17 cellular contexts compared by ENCODE assay signal in the genomic region with DNA sequence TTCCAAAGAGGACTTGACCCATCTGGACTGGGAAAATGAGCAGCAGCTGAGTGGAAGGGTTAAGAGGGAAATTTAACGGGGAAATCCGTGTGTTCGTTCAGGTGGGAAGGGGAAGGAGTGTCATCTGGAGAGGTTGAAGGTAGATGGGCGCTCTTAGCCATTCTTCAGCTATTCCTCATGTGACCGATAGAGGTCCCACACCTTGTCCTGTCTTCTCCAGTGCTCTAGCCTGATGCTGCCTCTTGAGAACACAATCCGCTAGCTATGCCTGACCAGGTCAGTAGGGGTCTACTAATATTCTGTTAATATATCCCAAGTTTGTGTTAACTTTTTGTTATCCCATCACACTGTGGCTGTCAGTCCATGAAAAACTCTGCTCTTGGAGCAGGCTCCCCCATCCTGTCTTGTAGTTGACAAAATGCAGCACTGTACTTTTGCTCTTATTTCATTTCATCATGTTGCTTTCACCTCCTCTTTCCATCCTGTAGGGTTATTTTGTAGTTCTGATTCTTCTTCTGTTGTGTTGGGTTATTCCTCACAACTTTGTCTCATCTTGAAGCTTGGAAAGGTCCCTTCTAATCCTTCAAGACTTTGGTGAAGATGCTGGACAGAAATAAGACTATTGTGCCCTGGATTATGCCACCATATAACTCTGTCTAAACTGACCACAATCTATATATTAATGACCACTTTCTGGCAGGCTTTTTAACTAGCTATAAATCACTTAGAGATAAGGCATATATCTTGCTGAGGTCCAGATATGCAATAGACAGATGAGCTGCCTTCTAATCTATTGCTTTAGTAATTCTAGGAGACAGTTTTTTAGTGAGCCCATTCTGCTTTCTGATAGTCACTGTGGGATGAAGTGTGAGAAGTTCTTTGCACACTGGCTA.
DNase-seq lines count a peak whose midpoint lies in the region; FAIRE-seq and TF ChIP-seq lines count a peak whose summit lies in the region.
"Had no signal": no experiment of that assay in that cellular context is flagged by ENCODE, and none has a peak within 500 bp of the region (broad histone marks: within the 10 kb centered on the region; RNA-seq: fewer than 3 reads in every experiment).

No MANE protein-coding gene starts in this region.

- H3K36me3 ChIP-seq in MM.1S (replicated peaks; ENCODE audit: insufficient read depth, low read length) (peaks cover 10% of the 10 kb centered on the region), small intestine (ENCODE audit: control insufficient read depth in 2 of 2, insufficient read depth in 2 of 2, low read length in 2 of 2) (no peaks in the 10 kb centered on the region), thyroid gland (no peaks in the 10 kb centered on the region)
- H3K36me3 ChIP-seq: neutrophil, suprapubic skin had no signal

- H3K27ac ChIP-seq in MM.1S (ENCODE audit: low read length) (no peak overlapping the region), small intestine (ENCODE audit: low read depth in 1 of 2, low read length in 1 of 2) (no peak overlapping the region), thyroid gland (no peak overlapping the region)
- H3K27ac ChIP-seq: neutrophil, suprapubic skin had no signal

- peaks cover 5% of the 10 kb centered on the region for H3K9me3 Mint-ChIP-seq in neural crest cell
- H3K9me3 Mint-ChIP-seq in activated naive CD4-positive, alpha-beta T cell treated with anti-CD3 and anti-CD28 coated beads for 36 hours, result no peaks in the 10 kb centered on the region
- H3K9me3 Mint-ChIP-seq in immature natural killer cell, result peaks cover 0 to 1% (median 0%) of the 10 kb centered on the region in 6 donors
- H3K9me3 Mint-ChIP-seq: activated CD4-positive, alpha-beta memory T cell treated with anti-CD3 and anti-CD28 coated beads for 36 hours; T-helper 1 cell treated with Interleukin-12 subunit alpha and Interleukin-12 subunit beta and Interleukin-4 antibody, amounts not matched to agents 30 μg/mL and 1 μg/mL, for 36 hours had no signal

- no peak for FAIRE-seq in small intestine (lab: Jason Lieb, UNC)
- FAIRE-seq: kidney had no signal

- TF ChIP-seq CTCF in GM13977 (IDR thresholded peaks at IDR 0.05; ENCODE audit: extremely low read depth, insufficient read depth, missing control alignments) (peak; percentile 41), MM.1S (IDR thresholded peaks at IDR 0.05; ENCODE audit: low read length) (peak; percentile 26), cardiac fibroblast (IDR thresholded peaks at IDR 0.05; ENCODE audit: low read depth, low read length) (peak; percentile 41), neural crest cell (conservative IDR thresholded peaks at IDR 0.05) (peak; percentile 53), thyroid gland (IDR thresholded peaks at IDR 0.05) (no peak)

- no peak overlapping the region for H3K4me2 ChIP-seq in MM.1S (ENCODE audit: low read depth, low read length)

- H3K4me3 ChIP-seq in MM.1S (ENCODE audit: low read length), result no peak overlapping the region
- H3K4me3 ChIP-seq in cardiac fibroblast (replicated peaks in 1 of 2; ENCODE audit: low read depth in 2 of 2, low read length in 2 of 2), result no peak overlapping the region
- H3K4me3 ChIP-seq in small intestine (ENCODE audit: low read depth in 1 of 2, low read length in 2 of 2), result no peak overlapping the region
- no peak overlapping the region for H3K4me3 ChIP-seq in thyroid gland (replicated peaks in 1 of 3)
- H3K4me3 ChIP-seq: suprapubic skin had no signal

- no peak for TF ChIP-seq POLR2A in thyroid gland (IDR thresholded peaks at IDR 0.05)

- no peak overlapping the region for H3K27ac Mint-ChIP-seq in neural crest cell (ENCODE audit: unreplicated experiment)
- no peak overlapping the region for H3K27ac Mint-ChIP-seq in activated naive CD4-positive, alpha-beta T cell treated with anti-CD3 and anti-CD28 coated beads for 36 hours
- no peak overlapping the region for H3K27ac Mint-ChIP-seq in immature natural killer cell
- H3K27ac Mint-ChIP-seq: activated CD4-positive, alpha-beta memory T cell treated with anti-CD3 and anti-CD28 coated beads for 36 hours; activated naive CD8-positive, alpha-beta T cell treated with anti-CD3 and anti-CD28 coated beads, Interleukin-2, amount 10 ng/mL, durations not matched to agents 7 days and 5 days; T-helper 1 cell treated with Interleukin-12 subunit alpha and Interleukin-12 subunit beta and Interleukin-4 antibody, amounts not matched to agents 30 μg/mL and 1 μg/mL, for 36 hours had no signal

- CTCF ChIA-PET in activated naive CD4-positive, alpha-beta T cell treated with anti-CD3 and anti-CD28 coated beads for 36 hours (lab: Charles Lee), result no interaction called here

- peaks cover 96% of the 10 kb centered on the region for H3K79me2 ChIP-seq in MM.1S (ENCODE audit: low read length)

- intact Hi-C loops in activated naive CD4-positive, alpha-beta T cell treated with anti-CD3 and anti-CD28 coated beads for 36 hours (cut with micrococcal nuclease), result no loop called here
- intact Hi-C loops in thyroid gland (cut with DNase I), result no loop called here

- H3F3A ChIP-seq in MM.1S (ENCODE audit: insufficient read depth, low read length), result no peaks in the 10 kb centered on the region

- no peak overlapping the region for H3K9ac ChIP-seq in MM.1S (ENCODE audit: low read length)

- H3K9me3 ChIP-seq in MM.1S (replicated peaks; ENCODE audit: insufficient read depth, low read length) (no peaks in the 10 kb centered on the region), small intestine (ENCODE audit: control insufficient read depth, low read depth) (no peaks in the 10 kb centered on the region), thyroid gland (no peaks in the 10 kb centered on the region)
- H3K9me3 ChIP-seq: neutrophil, suprapubic skin had no signal

- no peaks in the 10 kb centered on the region for H3K27me3 ChIP-seq in MM.1S (replicated peaks; ENCODE audit: insufficient read depth, low read length)
- H3K27me3 ChIP-seq in small intestine (ENCODE audit: control insufficient read depth in 2 of 2, insufficient read depth in 2 of 2, low read length in 2 of 2), result no peaks in the 10 kb centered on the region
- H3K27me3 ChIP-seq in thyroid gland, result no peaks in the 10 kb centered on the region
- H3K27me3 ChIP-seq: neutrophil, suprapubic skin had no signal

- 87 to 96% (median 89%) methylated on average over 6 of the region's 6 CpGs for WGBS in small intestine, 3 donors
- 72 to 78% methylated on average over 6 of the region's 6 CpGs for WGBS in thyroid gland, 2 donors

- no peak overlapping the region for H3K4me3 Mint-ChIP-seq in neural crest cell
- H3K4me3 Mint-ChIP-seq in activated naive CD4-positive, alpha-beta T cell treated with anti-CD3 and anti-CD28 coated beads for 36 hours, result no peak overlapping the region
- H3K4me3 Mint-ChIP-seq in immature natural killer cell, result no peak overlapping the region
- H3K4me3 Mint-ChIP-seq: activated CD4-positive, alpha-beta memory T cell treated with anti-CD3 and anti-CD28 coated beads for 36 hours; activated naive CD8-positive, alpha-beta T cell treated with anti-CD3 and anti-CD28 coated beads, Interleukin-2, amount 10 ng/mL, durations not matched to agents 7 days and 5 days; T-helper 1 cell treated with Interleukin-12 subunit alpha and Interleukin-12 subunit beta and Interleukin-4 antibody, amounts not matched to agents 30 μg/mL and 1 μg/mL, for 36 hours had no signal

- DNase-seq in GM13977 (ENCODE audit: low spot score), result peak; percentile 8
- DNase-seq in MM.1S, result no peak
- peak in 1 of 2 donors; percentile 24 for DNase-seq in cardiac fibroblast (ENCODE audit: low read depth in 2 of 2)
- DNase-seq in neural crest cell (ENCODE audit: low read depth, low spot score), result no peak
- DNase-seq in small intestine, result no peak
- DNase-seq in activated naive CD4-positive, alpha-beta T cell treated with anti-CD3 and anti-CD28 coated beads for 36 hours, result no peak
- DNase-seq in immature natural killer cell, result no peak
- no peak for DNase-seq in thyroid gland
- DNase-seq: activated CD4-positive, alpha-beta memory T cell treated with anti-CD3 and anti-CD28 coated beads for 36 hours; activated naive CD8-positive, alpha-beta T cell treated with anti-CD3 and anti-CD28 coated beads, Interleukin-2, amount 10 ng/mL, durations not matched to agents 7 days and 5 days; kidney; NCI-H1048; NCI-H524 treated with DMSO at 0.1 percent for 48 hours; stimulated activated CD4-positive, alpha-beta T cell treated with anti-CD3 and anti-CD28 coated beads, Interleukin-4, amount 100 ng/mL, for 4 hours had no signal

- in situ Hi-C loops in GM13977 (cut with MboI; ENCODE audit: low pct_unique_long_range_greater_than_20kb, low sequenced_read_pairs, unreplicated experiment), result no loop called here

- H4K20me1 ChIP-seq in MM.1S (ENCODE audit: insufficient read depth, low read length), result no peaks in the 10 kb centered on the region

- no peaks in the 10 kb centered on the region for H3K36me3 Mint-ChIP-seq in neural crest cell (ENCODE audit: low read depth)
- peaks cover 7% of the 10 kb centered on the region for H3K36me3 Mint-ChIP-seq in activated naive CD4-positive, alpha-beta T cell treated with anti-CD3 and anti-CD28 coated beads for 36 hours (ENCODE audit: low read depth)
- H3K36me3 Mint-ChIP-seq in immature natural killer cell, result no peaks in the 10 kb centered on the region

- H2AFZ ChIP-seq in MM.1S (ENCODE audit: low read length), result no peak overlapping the region

- H3K4me1 Mint-ChIP-seq in neural crest cell, result peaks cover 17% of the 10 kb centered on the region
- peaks cover 21% of the 10 kb centered on the region for H3K4me1 Mint-ChIP-seq in activated naive CD4-positive, alpha-beta T cell treated with anti-CD3 and anti-CD28 coated beads for 36 hours (ENCODE audit: low read depth)
- peaks cover 8 to 29% of the 10 kb centered on the region in 2 donors for H3K4me1 Mint-ChIP-seq in immature natural killer cell

- H3K27me3 Mint-ChIP-seq in neural crest cell (ENCODE audit: low read depth) (no peaks in the 10 kb centered on the region), immature natural killer cell (ENCODE audit: low read depth in 3 of 3) (peaks cover 0 to 3% (median 0%) of the 10 kb centered on the region in 3 donors)
- H3K27me3 Mint-ChIP-seq in activated naive CD4-positive, alpha-beta T cell treated with anti-CD3 and anti-CD28 coated beads for 36 hours (ENCODE audit: low read depth), result no peaks in the 10 kb centered on the region
- H3K27me3 Mint-ChIP-seq: activated CD4-positive, alpha-beta memory T cell treated with anti-CD3 and anti-CD28 coated beads for 36 hours; activated naive CD8-positive, alpha-beta T cell treated with anti-CD3 and anti-CD28 coated beads, Interleukin-2, amount 10 ng/mL, durations not matched to agents 7 days and 5 days had no signal

- H3K9me2 ChIP-seq in MM.1S (replicated peaks; ENCODE audit: insufficient read depth, low read length), result no peaks in the 10 kb centered on the region

- H3K4me1 ChIP-seq in MM.1S (ENCODE audit: low read length), result no peaks in the 10 kb centered on the region
- peaks cover 0 to 4% of the 10 kb centered on the region in 2 donors for H3K4me1 ChIP-seq in small intestine (ENCODE audit: control insufficient read depth in 2 of 2, insufficient read depth in 1 of 2, low read depth in 1 of 2, low read length in 1 of 2)
- H3K4me1 ChIP-seq in thyroid gland, result peaks cover 0 to 7% of the 10 kb centered on the region in 2 donors

Comparison
In these comparisons a context has a peak if more than half of its experiments do, and no peak if none do; other contexts are left out.
1. CTCF ChIP-seq: peak in GM13977 (single experiment), MM.1S (single experiment), cardiac fibroblast (single experiment) and neural crest cell (single experiment); none in thyroid gland (0 of 6).